Comparison of ENCODE assay signal across 9 cellular contexts in genomic region chr2:112881217-112882000, GRCh38. TPM values are rescaled to one million over a fixed set of nuclear protein-coding genes. Genes with fewer than 3 reads are reported as not detected.
DNase-seq lines count a peak whose midpoint lies in the region; TF ChIP-seq lines count a peak whose summit lies in the region.
"Had no signal": no experiment of that assay in that cellular context is flagged by ENCODE, and none has a peak within 500 bp of the region (broad histone marks: within the 10 kb centered on the region; RNA-seq: fewer than 3 reads in every experiment).

No MANE protein-coding gene starts in this region.

- H3K9me3 Mint-ChIP-seq in activated T-cell treated with anti-CD3 and anti-CD28 coated beads, Interleukin-2, amount 50 U/mL, for 24 hours, result no peaks in the 10 kb centered on the region

- no peak for TF ChIP-seq POLR2A in NB4 (IDR thresholded peaks at IDR 0.05; ENCODE audit: extremely low read depth, insufficient read length)

- CTCF ChIA-PET in mammary epithelial cell (lab: Charles Lee; ENCODE audit: low non-redundant PET), result interaction anchor here (0.6 to 0.8 kb wide), 2 partner anchors 60 to 95 kb away, joined by 3 to 4 read pairs; no protein-coding TSS in a partner anchor

- in situ Hi-C loops in mammary epithelial cell (cut with MboI; ENCODE audit: low sequenced_read_pairs in 2 of 2), result no loop called here

- H3K27me3 ChIP-seq in mammary epithelial cell (ENCODE audit: insufficient read depth, low read length), result no peaks in the 10 kb centered on the region

- no peaks in the 10 kb centered on the region for H3K36me3 ChIP-seq in mammary epithelial cell (ENCODE audit: insufficient read depth, low read length)

- peaks cover 31% of the 10 kb centered on the region for H3K4me1 Mint-ChIP-seq in activated T-cell treated with anti-CD3 and anti-CD28 coated beads, Interleukin-2, amount 50 U/mL, for 24 hours (ENCODE audit: low read depth)

- H3K4me1 ChIP-seq in mammary epithelial cell (ENCODE audit: insufficient read depth, low read length), result peaks cover 77% of the 10 kb centered on the region

- H3K4me3 Mint-ChIP-seq in activated T-cell treated with anti-CD3 and anti-CD28 coated beads, Interleukin-2, amount 50 U/mL, for 24 hours, result no peak overlapping the region

- no peak overlapping the region for H3K4me2 ChIP-seq in mammary epithelial cell (ENCODE audit: insufficient read depth, low read depth, low read length)

- no peak overlapping the region for H3K27ac Mint-ChIP-seq in activated T-cell treated with anti-CD3 and anti-CD28 coated beads, Interleukin-2, amount 50 U/mL, for 24 hours

- 66% methylated on average over 6 of the region's 6 CpGs for WGBS in mammary epithelial cell (ENCODE audit: low coverage, missing lambda C conversion rate)

- H3K79me2 ChIP-seq in mammary epithelial cell (ENCODE audit: insufficient read depth, low read length), result no peaks in the 10 kb centered on the region

- H3K4me3 ChIP-seq in NB4 (ENCODE audit: low read depth, low read length) (no peak overlapping the region), mammary epithelial cell (replicated peaks in 1 of 3; ENCODE audit: insufficient read depth in 1 of 3, low read depth in 2 of 3, low read length in 3 of 3) (no peak overlapping the region)

- TSS peak; percentile 15 for BruUV-seq in mammary epithelial cell (replicated peaks; lab: Mats Ljungman, UMichigan)

- no peaks in the 10 kb centered on the region for H3K36me3 Mint-ChIP-seq in activated T-cell treated with anti-CD3 and anti-CD28 coated beads, Interleukin-2, amount 50 U/mL, for 24 hours (ENCODE audit: low read depth)

- peak overlapping the region; percentile 51 for H3K9ac ChIP-seq in mammary epithelial cell (ENCODE audit: insufficient read depth, low read length)

- no peaks in the 10 kb centered on the region for H4K20me1 ChIP-seq in mammary epithelial cell (ENCODE audit: insufficient read depth, low read length)

- no peaks in the 10 kb centered on the region for H3K9me3 ChIP-seq in mammary epithelial cell (replicated peaks; ENCODE audit: insufficient read depth, low read length)

- no peak overlapping the region for H2AFZ ChIP-seq in mammary epithelial cell (ENCODE audit: low read depth, low read length)

- DNase-seq in activated T-cell treated with anti-CD3 and anti-CD28 coated beads for 48 hours (ENCODE audit: low read depth), result peak; percentile 19
- DNase-seq in activated T-cell treated with anti-CD3 and anti-CD28 coated beads, Interleukin-2, amount 50 U/mL, for 24 hours, result no peak
- DNase-seq in HCEC 1CT, result peak; percentile 89
- peak; percentile 96 for DNase-seq in NB4 (ENCODE audit: low read depth)
- peak; percentile 97 for DNase-seq in mammary epithelial cell
- peak; percentile 72 for DNase-seq in putamen (ENCODE audit: low spot score)
- DNase-seq in NCI-H2227 treated with DMSO at 0.1 percent for 48 hours (lab: John Stamatoyannopoulos, UW), result no peak
- DNase-seq in NCI-H2196 (lab: John Stamatoyannopoulos, UW; ENCODE audit: unreplicated experiment), result no peak

- peak overlapping the region; percentile 97 for H3K27ac ChIP-seq in mammary epithelial cell (ENCODE audit: insufficient read depth, low read depth, low read length)

- dilution Hi-C loops in mammary epithelial cell (cut with HindIII; ENCODE audit: low sequenced_read_pairs), result no loop called here

- H3K27me3 Mint-ChIP-seq in activated T-cell treated with anti-CD3 and anti-CD28 coated beads, Interleukin-2, amount 50 U/mL, for 24 hours, result no peaks in the 10 kb centered on the region

- TF ChIP-seq CTCF in NB4 (IDR thresholded peaks at IDR 0.05; ENCODE audit: low read depth, low read length) (no peak), mammary epithelial cell (conservative IDR thresholded peaks at IDR 0.05 in 1 of 2, IDR thresholded peaks at IDR 0.05 in 1 of 2; ENCODE audit: extremely low read depth in 1 of 2, insufficient read depth in 1 of 2, low read depth in 1 of 2, low read length in 2 of 2) (no peak)

- intact Hi-C loops in mammary epithelial cell (cut with micrococcal nuclease), result loop anchor here (1.0 kb wide), 1 partner anchor 45 kb away; the partner anchor contains the start of gene IL1B

RNA-seq across cellular contexts. Expression of gene IL37, which starts 29.6 kb away (rescaled TPM):
- not detected for total RNA-seq in mammary epithelial cell
- not detected for polyA plus RNA-seq in mammary epithelial cell
- polyA minus RNA-seq in mammary epithelial cell, result not detected
- polyA plus RNA-seq: adipose tissue had no signal

RNA-seq across cellular contexts. Expression of gene IL1B, which starts 44.8 kb away (rescaled TPM):
- 100 to 1,000 TPM in 1 of 2 donors, 1 to 10 TPM in 1; 5.0 to 219 TPM for total RNA-seq in mammary epithelial cell
- 161 TPM for polyA plus RNA-seq in mammary epithelial cell
- 268 TPM for polyA minus RNA-seq in mammary epithelial cell

Comparison
In these comparisons a context has a peak if more than half of its experiments do, and no peak if none do; other contexts are left out.
1. DNase-seq: peak in activated T-cell treated with anti-CD3 and anti-CD28 coated beads for 48 hours (single experiment), HCEC 1CT (single experiment), NB4 (single experiment), mammary epithelial cell (single experiment) and putamen (single experiment); none in activated T-cell treated with anti-CD3 and anti-CD28 coated beads, Interleukin-2, amount 50 U/mL, for 24 hours (single experiment), NCI-H2227 treated with DMSO at 0.1 percent for 48 hours (single experiment) and NCI-H2196 (single experiment).